Comparison of ENCODE assay signal across 8 cellular contexts in genomic region chr18:58046087-58046793, GRCh38. TPM values are rescaled to one million over a fixed set of nuclear protein-coding genes. Genes with fewer than 3 reads are reported as not detected.
DNase-seq lines count a peak whose midpoint lies in the region; ATAC-seq and TF ChIP-seq lines count a peak whose summit lies in the region.

No MANE protein-coding gene starts in this region.

- H3K4me1 ChIP-seq in left ventricle myocardium inferior = peaks cover 25% of the 10 kb centered on the region
- peaks cover 0 to 44% (median 0%) of the 10 kb centered on the region in 4 donors for H3K4me1 ChIP-seq in tibial nerve

- TF ChIP-seq CTCF in left ventricle myocardium inferior (IDR thresholded peaks at IDR 0.05; ENCODE audit: borderline replicate concordance) = no peak
- TF ChIP-seq CTCF in tibial nerve (IDR thresholded peaks at IDR 0.05) = no peak

- no peaks in the 10 kb centered on the region for H3K27me3 ChIP-seq in left ventricle myocardium inferior (ENCODE audit: low read depth)
- no peaks in the 10 kb centered on the region for H3K27me3 ChIP-seq in tibial nerve

- TF ChIP-seq POLR2A in tibial nerve (IDR thresholded peaks at IDR 0.05) (no peak), erythroblast (IDR thresholded peaks at IDR 0.05; ENCODE audit: low read length) (no peak)

- WGBS in tibial nerve, 2 donors = 25 to 34% methylated on average over 9 of the region's 9 CpGs

- peak overlapping the region; percentile 94 for H3K4me3 Mint-ChIP-seq in activated naive CD8-positive, alpha-beta T cell treated with anti-CD3 and anti-CD28 coated beads, Interleukin-2, amount 10 ng/mL, durations not matched to agents 7 days and 5 days

- no peaks in the 10 kb centered on the region for H3K9me3 Mint-ChIP-seq in activated naive CD8-positive, alpha-beta T cell treated with anti-CD3 and anti-CD28 coated beads, Interleukin-2, amount 10 ng/mL, durations not matched to agents 7 days and 5 days

- H3K4me3 ChIP-seq in left ventricle myocardium inferior = peak overlapping the region; percentile 91
- peak overlapping the region; percentile 57 to 94 (median 77) for H3K4me3 ChIP-seq in tibial nerve

- H3K36me3 Mint-ChIP-seq in activated naive CD8-positive, alpha-beta T cell treated with anti-CD3 and anti-CD28 coated beads, Interleukin-2, amount 10 ng/mL, durations not matched to agents 7 days and 5 days = no peaks in the 10 kb centered on the region

- intact Hi-C loops in left ventricle myocardium inferior (cut with micrococcal nuclease) (loop anchor here (5.0 kb wide), 1 partner anchor 76 kb away; no protein-coding TSS in a partner anchor), cardiac septum (cut with DNase I) (no loop called here)

- no peak for TF ChIP-seq EP300 in tibial nerve (IDR thresholded peaks at IDR 0.05)

- H3K4me1 Mint-ChIP-seq in activated naive CD8-positive, alpha-beta T cell treated with anti-CD3 and anti-CD28 coated beads, Interleukin-2, amount 10 ng/mL, durations not matched to agents 7 days and 5 days = peaks cover 25% of the 10 kb centered on the region

- ATAC-seq in activated naive CD8-positive, alpha-beta T cell treated with anti-CD3 and anti-CD28 coated beads, Interleukin-2, amount 10 ng/mL, durations not matched to agents 7 days and 5 days (ENCODE audit: low read depth) = no peak

- H3K27ac Mint-ChIP-seq in activated naive CD8-positive, alpha-beta T cell treated with anti-CD3 and anti-CD28 coated beads, Interleukin-2, amount 10 ng/mL, durations not matched to agents 7 days and 5 days = no peak overlapping the region

- H3K36me3 ChIP-seq in left ventricle myocardium inferior (no peaks in the 10 kb centered on the region), tibial nerve (no peaks in the 10 kb centered on the region)

- peaks cover 23% of the 10 kb centered on the region for H3K27me3 Mint-ChIP-seq in activated naive CD8-positive, alpha-beta T cell treated with anti-CD3 and anti-CD28 coated beads, Interleukin-2, amount 10 ng/mL, durations not matched to agents 7 days and 5 days

- H3K9me3 ChIP-seq in left ventricle myocardium inferior (replicated peaks) = no peaks in the 10 kb centered on the region
- no peaks in the 10 kb centered on the region for H3K9me3 ChIP-seq in tibial nerve

- H3K27ac ChIP-seq in left ventricle myocardium inferior (replicated peaks) = no peak overlapping the region
- peak overlapping the region in 3 of 4 donors; percentile 83 to 89 (median 89) for H3K27ac ChIP-seq in tibial nerve

- no peak for DNase-seq in left ventricle myocardium inferior
- DNase-seq in cardiac septum (ENCODE audit: low spot score) = no peak
- no peak for DNase-seq in activated naive CD8-positive, alpha-beta T cell treated with anti-CD3 and anti-CD28 coated beads, Interleukin-2, amount 10 ng/mL, durations not matched to agents 7 days and 5 days
- DNase-seq in kidney glomerular epithelial cell (lab: John Stamatoyannopoulos, UW) = peak; percentile 60
- DNase-seq in tibial nerve (ENCODE audit: low spot score in 2 of 2) = no peak
- DNase-seq in NCI-H1436 (lab: John Stamatoyannopoulos, UW) = no peak
- DNase-seq in erythroblast (lab: John Stamatoyannopoulos, UW) = no peak
- no peak for DNase-seq in middle frontal gyrus (ENCODE audit: extremely low spot score, low spot score)

- POLR2A ChIA-PET in activated naive CD8-positive, alpha-beta T cell treated with anti-CD3 and anti-CD28 coated beads, Interleukin-2, amount 10 ng/mL, durations not matched to agents 7 days and 5 days (lab: Charles Lee) = no interaction called here

RNA-seq across cellular contexts. Expression of gene NEDD4L, which starts 2.2 kb away (rescaled TPM):
- total RNA-seq in left ventricle myocardium inferior = 45.8 TPM
- 49.3 TPM for total RNA-seq in cardiac septum
- total RNA-seq in activated naive CD8-positive, alpha-beta T cell treated with anti-CD3 and anti-CD28 coated beads, Interleukin-2, amount 10 ng/mL, durations not matched to agents 7 days and 5 days = 1 to 10 TPM; 4.4 to 7.4 TPM
- 10 to 100 TPM; 15.3 to 59.9 (median 26.8) TPM for total RNA-seq in tibial nerve
